ENCODE assay signal across 12 cellular contexts in genomic region chr10:125721035-125721434, GRCh38. TPM values are rescaled to one million over a fixed set of nuclear protein-coding genes. Genes with fewer than 3 reads are reported as not detected.
A peak's percentile ranks its signal among the peaks of the same experiment; 100 is the strongest.
DNase-seq lines count a peak whose midpoint lies in the region; ATAC-seq, FAIRE-seq and TF ChIP-seq lines count a peak whose summit lies in the region.
"Had no signal": no experiment of that assay in that cellular context is flagged by ENCODE, and none has a peak within 500 bp of the region (broad histone marks: within the 10 kb centered on the region; RNA-seq: fewer than 3 reads in every experiment).

No MANE protein-coding gene starts in this region.

- POLR2A ChIA-PET in activated CD8-positive, alpha-beta T cell treated with anti-CD3 and anti-CD28 coated beads for 36 hours (lab: Charles Lee), result interaction anchor here (1.1 kb wide), 1 partner anchor 9 kb away, joined by 5 read pairs; no protein-coding TSS in a partner anchor

- no peaks in the 10 kb centered on the region for H3K9me3 Mint-ChIP-seq in activated CD4-positive, alpha-beta T cell treated with anti-CD3 and anti-CD28 coated beads, Interleukin-2, amount 10 ng/mL, durations not matched to agents 24 days and 14 days
- no peaks in the 10 kb centered on the region for H3K9me3 Mint-ChIP-seq in activated CD8-positive, alpha-beta T cell treated with anti-CD3 and anti-CD28 coated beads for 36 hours

- intact Hi-C loops in activated CD4-positive, alpha-beta T cell treated with anti-CD3 and anti-CD28 coated beads, Interleukin-2, amount 10 ng/mL, durations not matched to agents 24 days and 14 days (cut with micrococcal nuclease), result loop anchor here (2.0 kb wide), 1 partner anchor 14 kb away; no protein-coding TSS in a partner anchor
- intact Hi-C loops in activated CD8-positive, alpha-beta T cell treated with anti-CD3 and anti-CD28 coated beads for 36 hours (cut with micrococcal nuclease), result no loop called here
- intact Hi-C loops in psoas muscle (cut with DNase I), result loop anchor here in 1 of 2 donors (5.0 kb wide), 1 partner anchor 101 kb away; the partner anchor contains the start of genes BCCIP and UROS

- H3K4me1 Mint-ChIP-seq in activated CD4-positive, alpha-beta T cell treated with anti-CD3 and anti-CD28 coated beads, Interleukin-2, amount 10 ng/mL, durations not matched to agents 24 days and 14 days, result peaks cover 18% of the 10 kb centered on the region
- peaks cover 21% of the 10 kb centered on the region for H3K4me1 Mint-ChIP-seq in activated CD8-positive, alpha-beta T cell treated with anti-CD3 and anti-CD28 coated beads for 36 hours (ENCODE audit: low read depth)

- WGBS in psoas muscle, 3 donors, result 80 to 88% (median 81%) methylated on average over 6 of the region's 6 CpGs

- peaks cover 4% of the 10 kb centered on the region for H3K9me3 ChIP-seq in psoas muscle

- peaks cover 11% of the 10 kb centered on the region for H3K4me1 ChIP-seq in psoas muscle

- DNase-seq in activated CD4-positive, alpha-beta T cell treated with anti-CD3 and anti-CD28 coated beads, Interleukin-2, amount 10 ng/mL, durations not matched to agents 24 days and 14 days, result no peak
- no peak for DNase-seq in activated CD4-positive, alpha-beta T cell treated with anti-CD3 and anti-CD28 coated beads, Interleukin-2, amount 50 U/mL, for 4 hours
- no peak for DNase-seq in activated CD8-positive, alpha-beta T cell treated with anti-CD3 and anti-CD28 coated beads for 36 hours
- DNase-seq in psoas muscle (no peak), D721Med (ENCODE audit: insufficient read length, low spot score) (no peak), SK-N-DZ (ENCODE audit: low spot score) (no peak), occipital lobe (lab: John Stamatoyannopoulos, UW) (no peak)
- DNase-seq: amniotic stem cell; NCI-H1694; stimulated activated naive CD4-positive, alpha-beta T cell treated with Interleukin-2 at 50 U/mL for 16 hours had no signal

- H3K27me3 ChIP-seq in psoas muscle (ENCODE audit: insufficient read depth in 3 of 3, low read length in 2 of 3), result no peaks in the 10 kb centered on the region

- ATAC-seq in HG02798 (IDR thresholded peaks at IDR 0.05; ENCODE audit: poor library complexity, unreplicated experiment) (peak; percentile 36), psoas muscle (no peak)
- ATAC-seq in activated CD8-positive, alpha-beta T cell treated with anti-CD3 and anti-CD28 coated beads for 36 hours, result no peak

- H3K4me3 ChIP-seq in psoas muscle, result peak overlapping the region; percentile 92

- H3K27ac Mint-ChIP-seq in activated CD4-positive, alpha-beta T cell treated with anti-CD3 and anti-CD28 coated beads, Interleukin-2, amount 10 ng/mL, durations not matched to agents 24 days and 14 days, result peak overlapping the region; percentile 48
- peak overlapping the region; percentile 34 for H3K27ac Mint-ChIP-seq in activated CD8-positive, alpha-beta T cell treated with anti-CD3 and anti-CD28 coated beads for 36 hours

- H3K27me3 Mint-ChIP-seq in activated CD4-positive, alpha-beta T cell treated with anti-CD3 and anti-CD28 coated beads, Interleukin-2, amount 10 ng/mL, durations not matched to agents 24 days and 14 days, result no peaks in the 10 kb centered on the region
- H3K27me3 Mint-ChIP-seq in activated CD8-positive, alpha-beta T cell treated with anti-CD3 and anti-CD28 coated beads for 36 hours, result no peaks in the 10 kb centered on the region

- H3K36me3 Mint-ChIP-seq in activated CD4-positive, alpha-beta T cell treated with anti-CD3 and anti-CD28 coated beads, Interleukin-2, amount 10 ng/mL, durations not matched to agents 24 days and 14 days (ENCODE audit: low read depth), result peaks cover 41% of the 10 kb centered on the region
- H3K36me3 Mint-ChIP-seq in activated CD8-positive, alpha-beta T cell treated with anti-CD3 and anti-CD28 coated beads for 36 hours (ENCODE audit: low read depth), result peaks cover 39% of the 10 kb centered on the region

- peaks cover 5 to 54% of the 10 kb centered on the region in 2 donors for H3K36me3 ChIP-seq in psoas muscle (ENCODE audit: insufficient read depth in 1 of 2, low read depth in 1 of 2)

- TF ChIP-seq CTCF in activated CD8-positive, alpha-beta T cell treated with anti-CD3 and anti-CD28 coated beads for 36 hours (IDR thresholded peaks at IDR 0.05), result no peak
- TF ChIP-seq CTCF in psoas muscle (IDR thresholded peaks at IDR 0.05) (no peak), D721Med (IDR thresholded peaks at IDR 0.05; ENCODE audit: insufficient read depth, missing control alignments) (no peak)

- CTCF ChIA-PET in activated CD8-positive, alpha-beta T cell treated with anti-CD3 and anti-CD28 coated beads for 36 hours (lab: Charles Lee), result no interaction called here

- no peak overlapping the region for H3K27ac ChIP-seq in psoas muscle

- FAIRE-seq in D721Med (lab: Jason Lieb, UNC), result no peak

- peak overlapping the region; percentile 98 for H3K4me3 Mint-ChIP-seq in activated CD4-positive, alpha-beta T cell treated with anti-CD3 and anti-CD28 coated beads, Interleukin-2, amount 10 ng/mL, durations not matched to agents 24 days and 14 days
- H3K4me3 Mint-ChIP-seq in activated CD8-positive, alpha-beta T cell treated with anti-CD3 and anti-CD28 coated beads for 36 hours, result peak overlapping the region; percentile 97

RNA-seq across cellular contexts. Expression of gene EDRF1, which starts 1.5 kb away (rescaled TPM):
- 40.8 and 43.2 TPM in 2 replicates for total RNA-seq in activated CD4-positive, alpha-beta T cell treated with anti-CD3 and anti-CD28 coated beads, Interleukin-2, amount 10 ng/mL, durations not matched to agents 24 days and 14 days
- total RNA-seq in activated CD8-positive, alpha-beta T cell treated with anti-CD3 and anti-CD28 coated beads for 36 hours, result 10 to 100 TPM; 26.3 to 26.4 TPM
- 10 to 100 TPM in 2 of 4 donors, 1 to 10 TPM in 2; 7.6 to 13.8 (median 10.6) TPM for total RNA-seq in psoas muscle
- polyA plus RNA-seq in psoas muscle, result 10 to 100 TPM; 10.7 to 17.7 (median 12.5) TPM
- polyA plus RNA-seq in SK-N-DZ (2014; cell fraction: cytosol; rRNA removed), result 32.4 and 39.4 TPM in 2 replicates
- 92.2 and 113 TPM in 2 replicates for polyA plus RNA-seq in SK-N-DZ (2014; cell fraction: nucleus; rRNA removed)
- total RNA-seq in occipital lobe, result 51.9 TPM

RNA-seq across cellular contexts. Expression of gene TEX36, which starts 38.1 kb away (rescaled TPM):
- total RNA-seq in activated CD4-positive, alpha-beta T cell treated with anti-CD3 and anti-CD28 coated beads, Interleukin-2, amount 10 ng/mL, durations not matched to agents 24 days and 14 days, result not detected in 2 replicates
- total RNA-seq in activated CD8-positive, alpha-beta T cell treated with anti-CD3 and anti-CD28 coated beads for 36 hours, result not detected
- total RNA-seq in psoas muscle (not detected), occipital lobe (not detected)
- polyA plus RNA-seq in psoas muscle, result not detected
- not detected in 2 replicates for polyA plus RNA-seq in SK-N-DZ (2014; cell fraction: cytosol; rRNA removed)
- 1.9 TPM in 1 of 2 replicates, not detected in the other for polyA plus RNA-seq in SK-N-DZ (2014; cell fraction: nucleus; rRNA removed)
- total RNA-seq: lung microvascular endothelial cell had no signal

RNA-seq across cellular contexts. Expression of gene MMP21, which starts 54.6 kb away (rescaled TPM):
- total RNA-seq in activated CD4-positive, alpha-beta T cell treated with anti-CD3 and anti-CD28 coated beads, Interleukin-2, amount 10 ng/mL, durations not matched to agents 24 days and 14 days, result 0.14 TPM in 1 of 2 replicates, not detected in the other
- not detected for total RNA-seq in activated CD8-positive, alpha-beta T cell treated with anti-CD3 and anti-CD28 coated beads for 36 hours
- total RNA-seq in psoas muscle (under 1 TPM in 1 of 4 donors, not detected in 3; 0.17 TPM), occipital lobe (not detected)
- polyA plus RNA-seq in psoas muscle, result under 1 TPM in 2 of 3 donors, not detected in 1; 0.03 to 0.04 TPM
- polyA plus RNA-seq in SK-N-DZ (2014; cell fraction: cytosol; rRNA removed), result not detected in 2 replicates
- 0.53 TPM in 1 of 2 replicates, not detected in the other for polyA plus RNA-seq in SK-N-DZ (2014; cell fraction: nucleus; rRNA removed)
